Comparison of ENCODE assay signal across 21 cellular contexts in genomic region chr10:130973127-130973839, GRCh38.
A peak's percentile ranks its signal among the peaks of the same experiment; 100 is the strongest.
DNase-seq lines count a peak whose midpoint lies in the region; ATAC-seq, FAIRE-seq and TF ChIP-seq lines count a peak whose summit lies in the region.
"Had no signal": no experiment of that assay in that cellular context is flagged by ENCODE, and none has a peak within 500 bp of the region (broad histone marks: within the 10 kb centered on the region; RNA-seq: fewer than 3 reads in every experiment).

No MANE protein-coding gene starts in this region.

- H3K27ac Mint-ChIP-seq in activated CD8-positive, alpha-beta memory T cell treated with anti-CD3 and anti-CD28 coated beads, Interleukin-2, amount 10 ng/mL, durations not matched to agents 7 days and 5 days: no peak overlapping the region
- H3K27ac Mint-ChIP-seq in osteocyte (ENCODE audit: unreplicated experiment): no peak overlapping the region
- H3K27ac Mint-ChIP-seq: CD4-positive, alpha-beta memory T cell; GM23338; HFFc6 had no signal

- no peak overlapping the region for H3K4me3 Mint-ChIP-seq in activated CD8-positive, alpha-beta memory T cell treated with anti-CD3 and anti-CD28 coated beads, Interleukin-2, amount 10 ng/mL, durations not matched to agents 7 days and 5 days
- no peak overlapping the region for H3K4me3 Mint-ChIP-seq in osteocyte (ENCODE audit: unreplicated experiment)
- H3K4me3 Mint-ChIP-seq: CD4-positive, alpha-beta memory T cell; GM23338; HFFc6 had no signal

- H3K36me3 Mint-ChIP-seq in activated CD8-positive, alpha-beta memory T cell treated with anti-CD3 and anti-CD28 coated beads, Interleukin-2, amount 10 ng/mL, durations not matched to agents 7 days and 5 days: no peaks in the 10 kb centered on the region
- no peaks in the 10 kb centered on the region for H3K36me3 Mint-ChIP-seq in osteocyte (ENCODE audit: unreplicated experiment)
- H3K36me3 Mint-ChIP-seq: CD4-positive, alpha-beta memory T cell had no signal

- intact Hi-C loops in esophagus muscularis mucosa (cut with DNase I) (no loop called here), gastrocnemius medialis (cut with DNase I; ENCODE audit: low total_unique reads) (no loop called here), pancreas (cut with DNase I) (no loop called here)

- 86% methylated on average over 11 of the region's 16 CpGs for WGBS in esophagus muscularis mucosa
- 83 to 91% methylated on average over 16 of the region's 16 CpGs for WGBS in pancreas, 2 donors

- H3K4me1 Mint-ChIP-seq in activated CD8-positive, alpha-beta memory T cell treated with anti-CD3 and anti-CD28 coated beads, Interleukin-2, amount 10 ng/mL, durations not matched to agents 7 days and 5 days: no peaks in the 10 kb centered on the region
- H3K4me1 Mint-ChIP-seq in osteocyte (ENCODE audit: unreplicated experiment): no peaks in the 10 kb centered on the region
- H3K4me1 Mint-ChIP-seq: CD4-positive, alpha-beta memory T cell; GM23338 had no signal

- H3K4me3 ChIP-seq in esophagus muscularis mucosa: no peak overlapping the region
- H3K4me3 ChIP-seq in gastrocnemius medialis: no peak overlapping the region
- no peak overlapping the region for H3K4me3 ChIP-seq in pancreas
- H3K4me3 ChIP-seq: A549, GM23338, HAP-1 had no signal

- TF ChIP-seq EP300 in esophagus muscularis mucosa (IDR thresholded peaks at IDR 0.05): no peak

- in situ Hi-C loops in gastrocnemius medialis (cut with MboI; ENCODE audit: low sequenced_read_pairs in 4 of 4): no loop called here

- no peak for TF ChIP-seq POLR2A in esophagus muscularis mucosa (IDR thresholded peaks at IDR 0.05; ENCODE audit: low read depth)
- no peak for TF ChIP-seq POLR2A in gastrocnemius medialis (IDR thresholded peaks at IDR 0.05)

- H3K27me3 ChIP-seq in esophagus muscularis mucosa: peaks cover 0 to 28% (median 0%) of the 10 kb centered on the region in 4 donors
- H3K27me3 ChIP-seq in gastrocnemius medialis: no peaks in the 10 kb centered on the region
- H3K27me3 ChIP-seq in pancreas: peaks cover 0 to 29% (median 4%) of the 10 kb centered on the region in 4 donors

- no peak for ATAC-seq in activated CD8-positive, alpha-beta memory T cell treated with anti-CD3 and anti-CD28 coated beads, Interleukin-2, amount 10 ng/mL, durations not matched to agents 7 days and 5 days
- ATAC-seq in gastrocnemius medialis (no peak), GM19351 (IDR thresholded peaks at IDR 0.05; ENCODE audit: unreplicated experiment) (no peak), pancreas (no peak)
- ATAC-seq: A549, GM23338 had no signal

- no peaks in the 10 kb centered on the region for H3K4me1 ChIP-seq in esophagus muscularis mucosa
- H3K4me1 ChIP-seq in gastrocnemius medialis: peaks cover 0 to 4% of the 10 kb centered on the region in 2 donors
- H3K4me1 ChIP-seq in pancreas: peaks cover 0 to 4% (median 0%) of the 10 kb centered on the region in 3 donors
- H3K4me1 ChIP-seq: A549, HAP-1 had no signal

- H3K36me3 ChIP-seq in esophagus muscularis mucosa: no peaks in the 10 kb centered on the region
- no peaks in the 10 kb centered on the region for H3K36me3 ChIP-seq in gastrocnemius medialis
- H3K36me3 ChIP-seq in pancreas: no peaks in the 10 kb centered on the region
- H3K36me3 ChIP-seq: HAP-1 had no signal

- H3K27ac ChIP-seq in esophagus muscularis mucosa (replicated peaks in 1 of 4): no peak overlapping the region
- no peak overlapping the region for H3K27ac ChIP-seq in gastrocnemius medialis
- no peak overlapping the region for H3K27ac ChIP-seq in pancreas
- H3K27ac ChIP-seq: A549 had no signal

- no peak for FAIRE-seq in pancreas (lab: Jason Lieb, UNC)
- FAIRE-seq: A549, G401.6, GM19239, H54 had no signal

- no peaks in the 10 kb centered on the region for H3K27me3 Mint-ChIP-seq in activated CD8-positive, alpha-beta memory T cell treated with anti-CD3 and anti-CD28 coated beads, Interleukin-2, amount 10 ng/mL, durations not matched to agents 7 days and 5 days
- no peaks in the 10 kb centered on the region for H3K27me3 Mint-ChIP-seq in osteocyte (ENCODE audit: unreplicated experiment)
- H3K27me3 Mint-ChIP-seq: CD4-positive, alpha-beta memory T cell had no signal

- no peak for TF ChIP-seq CTCF in esophagus muscularis mucosa (IDR thresholded peaks at IDR 0.05)
- TF ChIP-seq CTCF in osteocyte (IDR thresholded peaks at IDR 0.05): no peak
- no peak for TF ChIP-seq CTCF in gastrocnemius medialis (IDR thresholded peaks at IDR 0.05 in 4 of 5, conservative IDR thresholded peaks at IDR 0.05 in 1 of 5)
- no peak for TF ChIP-seq CTCF in pancreas (IDR thresholded peaks at IDR 0.05)

- CTCF ChIA-PET in activated CD8-positive, alpha-beta memory T cell treated with anti-CD3 and anti-CD28 coated beads, Interleukin-2, amount 10 ng/mL, durations not matched to agents 7 days and 5 days (lab: Charles Lee): no interaction called here

- H3K9me3 Mint-ChIP-seq in activated CD8-positive, alpha-beta memory T cell treated with anti-CD3 and anti-CD28 coated beads, Interleukin-2, amount 10 ng/mL, durations not matched to agents 7 days and 5 days (ENCODE audit: low read depth): peaks cover 2% of the 10 kb centered on the region
- peaks cover 37% of the 10 kb centered on the region for H3K9me3 Mint-ChIP-seq in osteocyte (ENCODE audit: unreplicated experiment)

- peaks cover 0 to 6% (median under 1%) of the 10 kb centered on the region in 4 donors for H3K9me3 ChIP-seq in esophagus muscularis mucosa
- H3K9me3 ChIP-seq in gastrocnemius medialis: no peaks in the 10 kb centered on the region
- H3K9me3 ChIP-seq in pancreas: no peaks in the 10 kb centered on the region
- H3K9me3 ChIP-seq: A549, HAP-1 had no signal

- peak; percentile 23 for DNase-seq in activated CD8-positive, alpha-beta memory T cell treated with anti-CD3 and anti-CD28 coated beads, Interleukin-2, amount 10 ng/mL, durations not matched to agents 7 days and 5 days
- no peak for DNase-seq in activated CD8-positive, alpha-beta memory T cell treated with anti-CD3 and anti-CD28 coated beads for 24 hours
- DNase-seq in esophagus muscularis mucosa (ENCODE audit: extremely low spot score) (peak; percentile 81), osteocyte (ENCODE audit: extremely low spot score, unreplicated experiment) (peak; percentile 80), gastrocnemius medialis (no peak), pancreas (no peak)
- DNase-seq: 8988T; ACHN; Calu3; CD4-positive, alpha-beta memory T cell; COR-L47; DMS153; DND-41; HFFc6 had no signal

Comparison
In these comparisons a context has a peak if more than half of its experiments do, and no peak if none do; other contexts are left out.
1. DNase-seq: peak in activated CD8-positive, alpha-beta memory T cell treated with anti-CD3 and anti-CD28 coated beads, Interleukin-2, amount 10 ng/mL, durations not matched to agents 7 days and 5 days (single experiment), esophagus muscularis mucosa (single experiment) and osteocyte (single experiment); none in activated CD8-positive, alpha-beta memory T cell treated with anti-CD3 and anti-CD28 coated beads for 24 hours (single experiment), gastrocnemius medialis (0 of 2) and pancreas (0 of 6).